ENCODE assay signal across 8 cellular contexts in genomic region chr17:30822919-30823318, GRCh38. TPM values are rescaled to one million over a fixed set of nuclear protein-coding genes. Genes with fewer than 3 reads are reported as not detected.
DNase-seq lines count a peak whose midpoint lies in the region; ATAC-seq and TF ChIP-seq lines count a peak whose summit lies in the region.
"Not testable (repeated sequence)": the region's sequence is repeated elsewhere in the genome, so short reads cannot be mapped to it uniquely, and the experiment has no call there.

No MANE protein-coding gene starts in this region.

- H3K36me3 Mint-ChIP-seq in CD4-positive, alpha-beta T cell (ENCODE audit: low read depth), result peaks cover 44% of the 10 kb centered on the region
- peaks cover 14% of the 10 kb centered on the region for H3K36me3 Mint-ChIP-seq in activated CD4-positive, alpha-beta memory T cell treated with anti-CD3 and anti-CD28 coated beads for 36 hours
- H3K36me3 Mint-ChIP-seq in activated naive CD8-positive, alpha-beta T cell treated with anti-CD3 and anti-CD28 coated beads, Interleukin-2, amount 50 U/mL, for 24 hours (ENCODE audit: low read depth), result peaks cover 13% of the 10 kb centered on the region
- H3K36me3 Mint-ChIP-seq in naive thymus-derived CD4-positive, alpha-beta T cell, result peaks cover 6 to 22% (median 14%) of the 10 kb centered on the region in 5 donors
- not testable (repeated sequence) for H3K36me3 Mint-ChIP-seq in stimulated activated naive CD8-positive, alpha-beta T cell treated with anti-CD3 and anti-CD28 coated beads, Interleukin-15, Interleukin-2, amounts not matched to agents 100 ng/mL and 50 ng/mL, for 24 hours (ENCODE audit: low read depth)

- not testable (repeated sequence) for H2AFZ ChIP-seq in OCI-LY3 (ENCODE audit: low read depth, low read length)

- intact Hi-C loops in CD4-positive, alpha-beta T cell (cut with DNase I, micrococcal nuclease), result loop anchor here (5.0 to 10.0 kb wide), 5 partner anchors 91 to 708 kb away; partner anchors contain the start of genes EVI2B (in 2 of the 2), CPD (in 1 of the 2) and NSRP1 (in 1 of the 2)
- intact Hi-C loops in activated CD4-positive, alpha-beta memory T cell treated with anti-CD3 and anti-CD28 coated beads for 36 hours (cut with micrococcal nuclease), result loop anchor here (5.0 kb wide), 3 partner anchors 91 to 499 kb away; partner anchors contain the start of gene EVI2A
- intact Hi-C loops in esophagus muscularis mucosa (cut with DNase I), result loop anchor here (10.0 kb wide), 1 partner anchor 108 kb away; no protein-coding TSS in a partner anchor
- intact Hi-C loops in naive thymus-derived CD4-positive, alpha-beta T cell (cut with micrococcal nuclease), result loop anchor here (5.0 to 10.0 kb wide), 10 partner anchors 36 to 708 kb away; partner anchors contain the start of genes NSRP1 (in 2 of the 2), CPD (in 1 of the 2), EVI2B (in 1 of the 2) and TEFM (in 1 of the 2)

- not testable (repeated sequence) for TF ChIP-seq EP300 in esophagus muscularis mucosa (IDR thresholded peaks at IDR 0.05)

- not testable (repeated sequence) for DNase-seq in CD4-positive, alpha-beta T cell; HL-60 (ENCODE audit: low read depth in 1 of 2, low spot score in 1 of 2); activated naive CD8-positive, alpha-beta T cell treated with anti-CD3 and anti-CD28 coated beads, Interleukin-2, amount 50 U/mL, for 24 hours; esophagus muscularis mucosa (ENCODE audit: extremely low spot score)
- DNase-seq in activated CD4-positive, alpha-beta memory T cell treated with anti-CD3 and anti-CD28 coated beads for 36 hours, result peak; percentile 40
- DNase-seq in naive thymus-derived CD4-positive, alpha-beta T cell, result peak in 1 of 9 donors; percentile 24

- peaks cover 63% of the 10 kb centered on the region for H3K79me2 ChIP-seq in OCI-LY3 (ENCODE audit: low read length)

- POLR2A ChIA-PET in CD4-positive, alpha-beta T cell (lab: Charles Lee), result interaction anchor here (0.6 to 10.6 kb wide), 5 partner anchors 14 to 1093 kb away, joined by 3 to 289 read pairs (median 4); no protein-coding TSS in a partner anchor
- POLR2A ChIA-PET in activated CD4-positive, alpha-beta memory T cell treated with anti-CD3 and anti-CD28 coated beads for 36 hours (lab: Charles Lee), result interaction anchor here (1.0 to 4.3 kb wide), 4 partner anchors 10 to 43 kb away, joined by 3 to 23 read pairs (median 4); no protein-coding TSS in a partner anchor
- POLR2A ChIA-PET in naive thymus-derived CD4-positive, alpha-beta T cell (lab: Charles Lee), result interaction anchor here (1.0 to 11.4 kb wide), 5 partner anchors 9 to 666 kb away, joined by 3 to 305 read pairs (median 6); partner anchors contain the start of genes ATAD5 and GOSR1

- not testable (repeated sequence) for H3K9me3 ChIP-seq in CD4-positive, alpha-beta T cell (ENCODE audit: control insufficient read depth, low read length); OCI-LY3 (ENCODE audit: insufficient read depth, low read length); esophagus muscularis mucosa; naive thymus-derived CD4-positive, alpha-beta T cell (ENCODE audit: control insufficient read depth in 2 of 3, low read length in 3 of 3)

- TF ChIP-seq POLR2A in esophagus muscularis mucosa (IDR thresholded peaks at IDR 0.05; ENCODE audit: low read depth), result not testable (repeated sequence)

- H3K4me1 ChIP-seq in OCI-LY3 (ENCODE audit: low read length) (peaks cover 29% of the 10 kb centered on the region), esophagus muscularis mucosa (peaks cover 6 to 43% (median 33%) of the 10 kb centered on the region in 4 donors)
- H3K4me1 ChIP-seq in naive thymus-derived CD4-positive, alpha-beta T cell (ENCODE audit: control insufficient read depth in 2 of 2, insufficient read depth in 2 of 2, low read length in 2 of 2), result peaks cover 33 to 42% of the 10 kb centered on the region in 2 donors

- CTCF ChIA-PET in CD4-positive, alpha-beta T cell (lab: Charles Lee), result interaction anchor here (8.4 kb wide), 1 partner anchor 15 kb away, joined by 160 read pairs; no protein-coding TSS in a partner anchor
- CTCF ChIA-PET in activated CD4-positive, alpha-beta memory T cell treated with anti-CD3 and anti-CD28 coated beads for 36 hours (lab: Charles Lee), result interaction anchor here (0.6 to 8.7 kb wide), 4 partner anchors 9 to 346 kb away, joined by 3 to 104 read pairs (median 14); no protein-coding TSS in a partner anchor
- CTCF ChIA-PET in naive thymus-derived CD4-positive, alpha-beta T cell (lab: Charles Lee), result interaction anchor here (1.2 to 5.2 kb wide), 4 partner anchors 13 to 18 kb away, joined by 3 to 49 read pairs (median 24); no protein-coding TSS in a partner anchor

- H3K4me3 Mint-ChIP-seq in CD4-positive, alpha-beta T cell, result peak overlapping the region; percentile 94
- peak overlapping the region; percentile 91 for H3K4me3 Mint-ChIP-seq in activated CD4-positive, alpha-beta memory T cell treated with anti-CD3 and anti-CD28 coated beads for 36 hours
- H3K4me3 Mint-ChIP-seq in activated naive CD8-positive, alpha-beta T cell treated with anti-CD3 and anti-CD28 coated beads, Interleukin-2, amount 50 U/mL, for 24 hours, result peak overlapping the region; percentile 89
- H3K4me3 Mint-ChIP-seq in naive thymus-derived CD4-positive, alpha-beta T cell, result peak overlapping the region; percentile 92 to 100 (median 98)
- H3K4me3 Mint-ChIP-seq in stimulated activated naive CD8-positive, alpha-beta T cell treated with anti-CD3 and anti-CD28 coated beads, Interleukin-15, Interleukin-2, amounts not matched to agents 100 ng/mL and 50 ng/mL, for 24 hours, result peak overlapping the region; percentile 92

- peak overlapping the region; percentile 49 for H3K4me2 ChIP-seq in OCI-LY3 (ENCODE audit: low read length)

- 89% methylated on average over 14 of the region's 14 CpGs for WGBS in esophagus muscularis mucosa

- not testable (repeated sequence) for H3K27me3 ChIP-seq in CD4-positive, alpha-beta T cell (ENCODE audit: control insufficient read depth, insufficient read depth, low read length); HL-60 (ENCODE audit: insufficient read depth, poor library complexity, severe bottlenecking); OCI-LY3 (ENCODE audit: low read depth, low read length); esophagus muscularis mucosa; naive thymus-derived CD4-positive, alpha-beta T cell (ENCODE audit: control insufficient read depth in 2 of 2, insufficient read depth in 2 of 2, low read length in 2 of 2)

- peaks cover 58% of the 10 kb centered on the region for H3K4me1 Mint-ChIP-seq in CD4-positive, alpha-beta T cell (ENCODE audit: low read depth)
- H3K4me1 Mint-ChIP-seq in activated CD4-positive, alpha-beta memory T cell treated with anti-CD3 and anti-CD28 coated beads for 36 hours (ENCODE audit: low read depth), result peaks cover 49% of the 10 kb centered on the region
- H3K4me1 Mint-ChIP-seq in activated naive CD8-positive, alpha-beta T cell treated with anti-CD3 and anti-CD28 coated beads, Interleukin-2, amount 50 U/mL, for 24 hours, result peaks cover 57% of the 10 kb centered on the region
- peaks cover 34 to 59% (median 50%) of the 10 kb centered on the region in 7 donors for H3K4me1 Mint-ChIP-seq in naive thymus-derived CD4-positive, alpha-beta T cell
- peaks cover 59% of the 10 kb centered on the region for H3K4me1 Mint-ChIP-seq in stimulated activated naive CD8-positive, alpha-beta T cell treated with anti-CD3 and anti-CD28 coated beads, Interleukin-15, Interleukin-2, amounts not matched to agents 100 ng/mL and 50 ng/mL, for 24 hours (ENCODE audit: low read depth)

- H3K27me3 Mint-ChIP-seq in CD4-positive, alpha-beta T cell; activated CD4-positive, alpha-beta memory T cell treated with anti-CD3 and anti-CD28 coated beads for 36 hours; activated naive CD8-positive, alpha-beta T cell treated with anti-CD3 and anti-CD28 coated beads, Interleukin-2, amount 50 U/mL, for 24 hours; naive thymus-derived CD4-positive, alpha-beta T cell; stimulated activated naive CD8-positive, alpha-beta T cell treated with anti-CD3 and anti-CD28 coated beads, Interleukin-15, Interleukin-2, amounts not matched to agents 100 ng/mL and 50 ng/mL, for 24 hours: not testable (repeated sequence)

- H4K20me1 ChIP-seq in OCI-LY3 (ENCODE audit: insufficient read depth, low read length), result peaks cover 12% of the 10 kb centered on the region; the same call in 1 of the 2 replicates

- peak overlapping the region; percentile 83 for H3K27ac Mint-ChIP-seq in CD4-positive, alpha-beta T cell
- peak overlapping the region; percentile 94 for H3K27ac Mint-ChIP-seq in activated CD4-positive, alpha-beta memory T cell treated with anti-CD3 and anti-CD28 coated beads for 36 hours
- peak overlapping the region; percentile 80 for H3K27ac Mint-ChIP-seq in activated naive CD8-positive, alpha-beta T cell treated with anti-CD3 and anti-CD28 coated beads, Interleukin-2, amount 50 U/mL, for 24 hours
- peak overlapping the region; percentile 63 to 99 (median 88) for H3K27ac Mint-ChIP-seq in naive thymus-derived CD4-positive, alpha-beta T cell
- H3K27ac Mint-ChIP-seq in stimulated activated naive CD8-positive, alpha-beta T cell treated with anti-CD3 and anti-CD28 coated beads, Interleukin-15, Interleukin-2, amounts not matched to agents 100 ng/mL and 50 ng/mL, for 24 hours, result peak overlapping the region; percentile 56

- peak overlapping the region; percentile 51 for H3K27ac ChIP-seq in CD4-positive, alpha-beta T cell (ENCODE audit: low read depth, low read length)
- peak overlapping the region; percentile 82 for H3K27ac ChIP-seq in HL-60 (replicated peaks)
- not testable (repeated sequence) for H3K27ac ChIP-seq in OCI-LY3 (ENCODE audit: low read length); esophagus muscularis mucosa (replicated peaks in 1 of 4)
- peak overlapping the region; percentile 91 for H3K27ac ChIP-seq in naive thymus-derived CD4-positive, alpha-beta T cell (ENCODE audit: low read depth, low read length)

- H3K9me3 Mint-ChIP-seq in CD4-positive, alpha-beta T cell; activated CD4-positive, alpha-beta memory T cell treated with anti-CD3 and anti-CD28 coated beads for 36 hours; activated naive CD8-positive, alpha-beta T cell treated with anti-CD3 and anti-CD28 coated beads, Interleukin-2, amount 50 U/mL, for 24 hours; naive thymus-derived CD4-positive, alpha-beta T cell; stimulated activated naive CD8-positive, alpha-beta T cell treated with anti-CD3 and anti-CD28 coated beads, Interleukin-15, Interleukin-2, amounts not matched to agents 100 ng/mL and 50 ng/mL, for 24 hours: not testable (repeated sequence)

- not testable (repeated sequence) for TF ChIP-seq CTCF in CD4-positive, alpha-beta T cell (IDR thresholded peaks at IDR 0.05); HL-60 (IDR thresholded peaks at IDR 0.05; ENCODE audit: insufficient read depth, low read length); OCI-LY3 (IDR thresholded peaks at IDR 0.05; ENCODE audit: low read depth, low read length); esophagus muscularis mucosa (IDR thresholded peaks at IDR 0.05)

- peak overlapping the region; percentile 65 for H3K4me3 ChIP-seq in HL-60 (replicated peaks; ENCODE audit: insufficient read depth, low read length)
- H3K4me3 ChIP-seq in OCI-LY3 (ENCODE audit: low read length), result peak overlapping the region; percentile 19; the same call in 1 of the 2 replicates
- peak overlapping the region in 3 of 4 donors; percentile 72 to 90 (median 85) for H3K4me3 ChIP-seq in esophagus muscularis mucosa
- peak overlapping the region; percentile 62 for H3K4me3 ChIP-seq in naive thymus-derived CD4-positive, alpha-beta T cell (ENCODE audit: low read length)

- H3K36me3 ChIP-seq in OCI-LY3 (replicated peaks; ENCODE audit: low read depth, low read length); esophagus muscularis mucosa: not testable (repeated sequence)
- peaks cover 0 to 16% (median 0%) of the 10 kb centered on the region in 3 experiments for H3K36me3 ChIP-seq in naive thymus-derived CD4-positive, alpha-beta T cell (ENCODE audit: control insufficient read depth in 2 of 3, insufficient read depth in 3 of 3, low read length in 3 of 3)

- ATAC-seq in CD4-positive, alpha-beta T cell (ENCODE audit: poor library complexity); activated naive CD8-positive, alpha-beta T cell treated with anti-CD3 and anti-CD28 coated beads, Interleukin-2, amount 50 U/mL, for 24 hours; naive thymus-derived CD4-positive, alpha-beta T cell: not testable (repeated sequence)

- H3K9ac ChIP-seq in OCI-LY3 (ENCODE audit: low read length), result not testable (repeated sequence)

RNA-seq across cellular contexts. Expression of gene CRLF3, which starts 1.6 kb away (rescaled TPM):
- 10 to 100 TPM; 60.9 to 62.9 TPM for total RNA-seq in CD4-positive, alpha-beta T cell
- total RNA-seq in activated CD4-positive, alpha-beta memory T cell treated with anti-CD3 and anti-CD28 coated beads for 36 hours, result 10 to 100 TPM; 48.1 to 48.5 TPM
- total RNA-seq in esophagus muscularis mucosa, result 10 to 100 TPM in 2 of 4 donors, 1 to 10 TPM in 2; 8.2 to 11.6 (median 9.9) TPM
- total RNA-seq in naive thymus-derived CD4-positive, alpha-beta T cell, result 100 to 1,000 TPM in 2 of 5 experiments, 10 to 100 TPM in 3; 65.5 to 142 (median 86.7) TPM
- 100 to 1,000 TPM; 200 to 220 TPM for polyA plus RNA-seq in naive thymus-derived CD4-positive, alpha-beta T cell

RNA-seq across cellular contexts. Expression of gene ATAD5, which starts 8.8 kb away (rescaled TPM):
- total RNA-seq in CD4-positive, alpha-beta T cell, result 1 to 10 TPM; 3.6 to 3.9 TPM
- 10 to 100 TPM; 30.0 to 32.9 TPM for total RNA-seq in activated CD4-positive, alpha-beta memory T cell treated with anti-CD3 and anti-CD28 coated beads for 36 hours
- 1 to 10 TPM in 1 of 4 donors, under 1 TPM in 3; 0.33 to 1.7 (median 0.52) TPM for total RNA-seq in esophagus muscularis mucosa
- 10 to 100 TPM in 1 of 5 experiments, 1 to 10 TPM in 4; 3.5 to 22.1 (median 5.0) TPM for total RNA-seq in naive thymus-derived CD4-positive, alpha-beta T cell
- polyA plus RNA-seq in naive thymus-derived CD4-positive, alpha-beta T cell, result 1 to 10 TPM; 1.3 to 1.5 TPM

Comparison
In these comparisons a context has a peak if more than half of its experiments do, and no peak if none do; other contexts are left out.
1. H3K4me3 ChIP-seq: peak in every context shown above with its lines; median percentile 85 in esophagus muscularis mucosa; 65 in HL-60; 62 in naive thymus-derived CD4-positive, alpha-beta T cell; 19 in OCI-LY3.